In the genomic region with DNA sequence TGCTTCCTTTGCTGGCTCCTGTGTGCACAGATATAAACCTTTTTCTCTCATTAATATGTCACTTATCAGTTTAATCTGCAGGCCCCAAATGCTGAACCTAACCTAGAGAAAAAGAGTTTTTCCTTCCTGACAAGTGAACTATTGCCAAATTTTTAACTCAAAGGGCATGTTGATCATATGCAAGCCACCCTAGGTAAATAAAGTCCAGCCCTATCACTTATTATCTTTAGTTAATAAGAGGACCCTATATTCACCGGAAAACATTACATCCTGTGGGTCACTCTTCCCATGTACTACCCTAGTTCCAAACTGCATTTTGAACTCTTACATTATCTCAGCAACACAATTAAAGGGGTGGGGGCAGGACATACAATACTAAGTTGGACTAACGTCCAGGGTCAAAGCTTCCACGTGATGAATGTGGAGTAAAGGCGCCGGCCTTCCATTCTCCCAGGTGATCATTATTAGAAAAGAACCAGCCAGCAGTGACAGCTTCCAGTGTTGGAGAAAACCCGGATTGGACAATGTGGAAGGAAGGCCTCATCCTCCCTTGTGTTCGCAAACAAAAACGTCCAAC, we compare ENCODE assay signal across 16 cellular contexts.
DNase-seq lines count a peak whose midpoint lies in the region; ATAC-seq and TF ChIP-seq lines count a peak whose summit lies in the region.
"Had no signal": no experiment of that assay in that cellular context is flagged by ENCODE, and none has a peak within 500 bp of the region (broad histone marks: within the 10 kb centered on the region; RNA-seq: fewer than 3 reads in every experiment).

No MANE protein-coding gene starts in this region.

- H3K4me3 ChIP-seq in BE2C (ENCODE audit: low read depth, low read length) (peak overlapping the region; percentile 19; the same call in 1 of the 2 replicates), OCI-LY7 (ENCODE audit: low read depth, low read length, poor library complexity, severe bottlenecking) (no peak overlapping the region), trophoblast cell (ENCODE audit: low read depth, low read length) (no peak overlapping the region)
- H3K4me3 ChIP-seq: gastrocnemius medialis, upper lobe of left lung had no signal

- H4K12ac ChIP-seq in trophoblast cell (ENCODE audit: low read depth, low read length): no peak overlapping the region

- CTCF ChIA-PET in OCI-LY7 (lab: Charles Lee; ENCODE audit: unreplicated experiment): no interaction called here

- H3K27ac ChIP-seq in OCI-LY7 (ENCODE audit: low read depth, low read length, poor library complexity, severe bottlenecking): peak overlapping the region; percentile 94
- H3K27ac ChIP-seq in epithelial cell of prostate: peak overlapping the region; percentile 98
- no peak overlapping the region for H3K27ac ChIP-seq in trophoblast cell (ENCODE audit: low read depth, low read length)
- H3K27ac ChIP-seq: gastrocnemius medialis had no signal

- no CpG with 5 or more reads among the region's 8 CpGs for WGBS in trophoblast cell (ENCODE audit: extremely low coverage, insufficient coverage, insufficient read length)

- no peak overlapping the region for H2BK12ac ChIP-seq in trophoblast cell (ENCODE audit: low read length)

- peak overlapping the region; percentile 74 for H3K4me2 ChIP-seq in OCI-LY7 (ENCODE audit: low read length)
- H3K4me2 ChIP-seq in trophoblast cell (ENCODE audit: low read length): no peak overlapping the region

- H2AK5ac ChIP-seq in trophoblast cell (ENCODE audit: low read length): no peak overlapping the region

- no peak overlapping the region for H3K18ac ChIP-seq in trophoblast cell (ENCODE audit: low read length)

- no peak overlapping the region for H4K8ac ChIP-seq in trophoblast cell (ENCODE audit: low read depth, low read length)

- H2BK5ac ChIP-seq in trophoblast cell (ENCODE audit: low read depth, low read length, poor library complexity): no peak overlapping the region

- ATAC-seq in HG03095 (IDR thresholded peaks at IDR 0.05; ENCODE audit: unreplicated experiment): no peak
- ATAC-seq: gastrocnemius medialis had no signal

- H3K9me3 ChIP-seq in BE2C (no peaks in the 10 kb centered on the region), OCI-LY7 (ENCODE audit: low read length) (no peaks in the 10 kb centered on the region), trophoblast cell (ENCODE audit: insufficient read depth, low read depth, low read length) (no peaks in the 10 kb centered on the region)
- H3K9me3 ChIP-seq: gastrocnemius medialis, upper lobe of left lung had no signal

- BruUV-seq in OCI-LY7 (replicated peaks; lab: Mats Ljungman, UMichigan): no TSS peak

- H4K20me1 ChIP-seq in OCI-LY7 (ENCODE audit: insufficient read depth, low read length): peaks cover 57% of the 10 kb centered on the region

- DNase-seq in BE2C (no peak), OCI-LY7 (ENCODE audit: low spot score) (no peak), epithelial cell of prostate (ENCODE audit: low read depth, low spot score) (no peak), trophoblast cell (no peak), UCSD-AML1 (lab: John Stamatoyannopoulos, UW; ENCODE audit: unreplicated experiment) (no peak), nucleus accumbens (lab: John Stamatoyannopoulos, UW) (no peak)
- DNase-seq in stimulated activated CD4-positive, alpha-beta T cell treated with anti-CD3 and anti-CD28 coated beads, Interleukin-4, amount 100 ng/mL, for 1 hour: no peak
- DNase-seq: activated CD4-positive, alpha-beta T cell treated with anti-CD3 and anti-CD28 coated beads, Interleukin-2, amount 10 ng/mL, durations not matched to agents 7 days and 5 days; activated T-cell treated with anti-CD3 and anti-CD28 coated beads, Interleukin-2, amount 50 U/mL, for 48 hours; gastrocnemius medialis; GDM1; KBM-7; NCI-H1092 treated with DMSO at 0.1 percent for 48 hours; SHP77; upper lobe of left lung had no signal

- H3K9ac ChIP-seq in trophoblast cell (ENCODE audit: low read length): no peak overlapping the region

- no peaks in the 10 kb centered on the region for H3K36me3 ChIP-seq in BE2C
- no peaks in the 10 kb centered on the region for H3K36me3 ChIP-seq in OCI-LY7 (ENCODE audit: insufficient read depth, low read length)
- H3K36me3 ChIP-seq in trophoblast cell (ENCODE audit: control insufficient read depth in 1 of 2, insufficient read depth in 2 of 2, low read length in 2 of 2): peaks cover 0 to 4% of the 10 kb centered on the region in 2 experiments
- H3K36me3 ChIP-seq: gastrocnemius medialis had no signal

- no peak overlapping the region for H4K91ac ChIP-seq in trophoblast cell (ENCODE audit: low read depth, low read length)

- POLR2A ChIA-PET in OCI-LY7 (lab: Charles Lee): interaction anchor here (0.6 to 0.7 kb wide), 2 partner anchors 11 to 32 kb away, joined by 4 read pairs; no protein-coding TSS in a partner anchor

- no peak for TF ChIP-seq CTCF in BE2C (IDR thresholded peaks at IDR 0.05; ENCODE audit: low read depth, low read length)
- TF ChIP-seq CTCF in OCI-LY7 (conservative IDR thresholded peaks at IDR 0.05; ENCODE audit: low read length): no peak

- H3K9me2 ChIP-seq in OCI-LY7 (ENCODE audit: insufficient read depth, low read length): no peaks in the 10 kb centered on the region

- no peak overlapping the region for H2AFZ ChIP-seq in OCI-LY7 (ENCODE audit: low read length)
- H2AFZ ChIP-seq in trophoblast cell (ENCODE audit: insufficient read depth, low read length, poor library complexity): no peak overlapping the region

- no peak overlapping the region for H2BK120ac ChIP-seq in trophoblast cell (ENCODE audit: insufficient read depth, low read length, poor library complexity)

- peak overlapping the region; percentile 21 for H3K4ac ChIP-seq in trophoblast cell (ENCODE audit: low read depth, low read length)

- H3K79me2 ChIP-seq in OCI-LY7 (ENCODE audit: insufficient read depth, low read depth, low read length) (peaks cover 72% of the 10 kb centered on the region), trophoblast cell (ENCODE audit: control insufficient read depth, insufficient read depth, low read length, poor library complexity) (no peaks in the 10 kb centered on the region)

- H3K23ac ChIP-seq in trophoblast cell (ENCODE audit: low read length): no peak overlapping the region

- H3K4me1 ChIP-seq in BE2C (peaks cover 40% of the 10 kb centered on the region), OCI-LY7 (ENCODE audit: insufficient read depth, low read length, poor library complexity, severe bottlenecking) (peaks cover 57% of the 10 kb centered on the region), trophoblast cell (ENCODE audit: control insufficient read depth in 1 of 2, insufficient read depth in 2 of 2, low read length in 2 of 2) (peaks cover 6 to 8% of the 10 kb centered on the region in 2 experiments)

- H3K27me3 ChIP-seq in BE2C (no peaks in the 10 kb centered on the region), trophoblast cell (ENCODE audit: insufficient read depth, low read length) (no peaks in the 10 kb centered on the region)
- H3K27me3 ChIP-seq: gastrocnemius medialis, upper lobe of left lung had no signal

- no peak overlapping the region for H3K14ac ChIP-seq in trophoblast cell (ENCODE audit: low read length)

- peaks cover 2% of the 10 kb centered on the region for H3K79me1 ChIP-seq in trophoblast cell (ENCODE audit: low read length)

- intact Hi-C loops in OCI-LY7 (cut with micrococcal nuclease; ENCODE audit: unreplicated experiment): no loop called here
